8 cellular contexts compared by ENCODE assay signal in the genomic region with DNA sequence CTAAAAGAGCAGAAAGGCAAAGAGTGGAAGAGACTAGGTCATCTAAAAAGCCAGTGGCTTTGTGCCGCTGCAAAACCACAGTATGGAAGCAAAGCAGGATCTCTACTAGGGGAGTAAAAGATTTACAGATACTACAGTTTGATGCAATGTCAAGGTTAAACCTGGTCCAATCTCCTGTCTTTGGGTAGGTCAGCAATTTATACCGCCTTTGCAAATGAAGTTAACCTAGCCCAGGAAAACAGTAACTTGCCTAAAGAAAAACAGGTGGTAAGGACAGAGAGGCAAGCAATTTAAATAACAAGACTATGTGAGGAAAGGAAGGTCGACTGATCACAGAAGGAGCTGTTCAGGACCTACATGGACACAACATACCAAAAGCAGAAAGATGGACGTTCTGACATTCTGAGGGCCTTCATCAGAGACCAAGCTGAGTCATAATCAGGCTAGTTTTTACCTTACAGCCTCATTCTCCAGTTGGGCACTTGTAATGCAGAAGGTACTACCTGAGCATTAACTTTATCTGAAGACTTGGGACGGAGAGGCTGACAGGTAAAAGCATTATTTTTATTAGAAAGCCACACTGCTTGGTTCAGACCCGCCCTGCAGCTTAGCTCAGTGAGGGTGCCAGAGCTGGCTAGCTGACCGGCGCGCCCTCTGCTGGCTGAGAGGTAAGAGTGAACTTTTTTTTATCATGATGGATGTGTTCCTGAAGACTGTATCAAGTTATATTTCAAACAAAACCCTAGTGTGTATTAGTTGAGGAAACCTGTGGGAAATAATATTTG. TPM values are rescaled to one million over a fixed set of nuclear protein-coding genes. Genes with fewer than 3 reads are reported as not detected.
DNase-seq lines count a peak whose midpoint lies in the region; ATAC-seq, FAIRE-seq and TF ChIP-seq lines count a peak whose summit lies in the region.

No MANE protein-coding gene starts in this region.

- no peaks in the 10 kb centered on the region for H3K9me1 ChIP-seq in keratinocyte (ENCODE audit: control insufficient read depth, extremely low read depth, insufficient read depth, low read length)

- ATAC-seq in A549 (peak; percentile 84 to 92), GM18508 (IDR thresholded peaks at IDR 0.05; ENCODE audit: insufficient read depth, unreplicated experiment) (peak; percentile 75), HG03095 (IDR thresholded peaks at IDR 0.05; ENCODE audit: unreplicated experiment) (peak; percentile 78)
- ATAC-seq in activated CD4-positive, CD25-positive, alpha-beta regulatory T cell treated with anti-CD3 and anti-CD28 coated beads, Interleukin-2, amount 50 U/mL, for 24 hours, result peak; percentile 84 to 87

- H3K27ac ChIP-seq in A549 (peak overlapping the region; percentile 19 to 26; a peak in 2 of 6 replicates), keratinocyte (ENCODE audit: control insufficient read depth, insufficient read depth, low read length) (no peak overlapping the region)

- H3K9me3 ChIP-seq in A549 (no peaks in the 10 kb centered on the region), keratinocyte (ENCODE audit: control insufficient read depth, low read depth, low read length) (no peaks in the 10 kb centered on the region)

- POLR2A ChIA-PET in A549 (lab: Yijun Ruan, JAX), result interaction anchor here (0.8 to 1.0 kb wide), 2 partner anchors 104 to 476 kb away, joined by 4 to 6 read pairs; partner anchors contain the start of gene SRSF7

- H3K27me3 ChIP-seq in keratinocyte (ENCODE audit: control insufficient read depth, extremely low read depth, insufficient read depth, low read length), result no peaks in the 10 kb centered on the region

- H3K4me2 ChIP-seq in A549, result peak overlapping the region; percentile 41
- peak overlapping the region; percentile 51 for H3K4me2 ChIP-seq in keratinocyte (ENCODE audit: control insufficient read depth, extremely low read depth, insufficient read depth, low read depth, low read length)

- peak; percentile 85 to 88 for TF ChIP-seq RAD21 in A549 (conservative IDR thresholded peaks at IDR 0.05 in 1 of 2, IDR thresholded peaks at IDR 0.05 in 1 of 2)

- H3K9ac ChIP-seq in keratinocyte (ENCODE audit: control insufficient read depth, extremely low read depth, insufficient read depth, low read length), result no peak overlapping the region

- DNase-seq in A549 (ENCODE audit: low read depth in 1 of 2, low spot score in 1 of 2) (peak; percentile 76 to 79), NCI-H2196 (lab: John Stamatoyannopoulos, UW; ENCODE audit: unreplicated experiment) (peak; percentile 66), keratinocyte (ENCODE audit: low read depth, low spot score) (no peak)
- DNase-seq in central memory CD4-positive, alpha-beta T cell, result peak; percentile 74
- DNase-seq in stimulated activated CD4-positive, alpha-beta T cell treated with anti-CD3 and anti-CD28 coated beads, Interleukin-1b, Interleukin-23, amount 100 ng/mL, for 24 hours (ENCODE audit: low read depth in 4 of 4, low spot score in 1 of 4), result peak; percentile 61 to 71 (median 68)

- H3K36me3 ChIP-seq in keratinocyte (ENCODE audit: control insufficient read depth in 2 of 2, extremely low read depth in 1 of 2, insufficient read depth in 2 of 2, low read length in 2 of 2), result no peaks in the 10 kb centered on the region

- dilution Hi-C loops in keratinocyte (cut with MboI; ENCODE audit: extremely low pct_ligation_motif_present, low sequenced_read_pairs), result no loop called here

- no peak overlapping the region for H2AFZ ChIP-seq in keratinocyte (ENCODE audit: control insufficient read depth, low read length)

- H3K4me3 ChIP-seq in A549 (no peak overlapping the region), keratinocyte (ENCODE audit: control insufficient read depth in 2 of 3, extremely low read depth in 1 of 3, insufficient read depth in 2 of 3, low read depth in 1 of 3, low read length in 3 of 3) (no peak overlapping the region)

- TF ChIP-seq CTCF in A549 (IDR thresholded peaks at IDR 0.05), result peak; percentile 97
- peak; percentile 78 to 88 (median 78) for TF ChIP-seq CTCF in keratinocyte (optimal IDR thresholded peaks at IDR 0.05 in 1 of 3, IDR thresholded peaks at IDR 0.05 in 1 of 3, conservative IDR thresholded peaks at IDR 0.05 in 1 of 3; ENCODE audit: extremely low read depth in 1 of 3, insufficient read depth in 2 of 3, low read length in 3 of 3)

- H3K4me1 ChIP-seq in A549 (no peaks in the 10 kb centered on the region), keratinocyte (ENCODE audit: control insufficient read depth, extremely low read depth, insufficient read depth, low read length) (no peaks in the 10 kb centered on the region)

- no peak for TF ChIP-seq POLR2A in A549 (IDR thresholded peaks at IDR 0.05; ENCODE audit: low read length)

- H3K79me2 ChIP-seq in keratinocyte (ENCODE audit: control insufficient read depth, insufficient read depth, low read length), result no peaks in the 10 kb centered on the region

- no peaks in the 10 kb centered on the region for H4K20me1 ChIP-seq in keratinocyte (ENCODE audit: control insufficient read depth, extremely low read depth, insufficient read depth, low read length)

- CTCF ChIA-PET in A549 (lab: Yijun Ruan, JAX), result interaction anchor here (0.6 to 4.6 kb wide), 41 partner anchors 8 to 347 kb away, joined by 3 to 139 read pairs (median 4); partner anchors contain the start of gene SOS1

- FAIRE-seq in A549 (lab: Jason Lieb, UNC) (peak; percentile 46), keratinocyte (lab: Jason Lieb, UNC) (peak; percentile 67)

- WGBS in A549 (ENCODE audit: missing lambda C conversion rate), result 17% methylated on average over 9 of the region's 9 CpGs

- no peak for TF ChIP-seq EP300 in A549 (IDR thresholded peaks at IDR 0.05)

TF ChIP-seq in A549, 52 proteins besides CTCF, POLR2A, EP300 and RAD21:
- TF ChIP-seq CEBPB (IDR thresholded peaks at IDR 0.05) (no peak), ZC3H11A (IDR thresholded peaks at IDR 0.05) (no peak), FOSL2 (IDR thresholded peaks at IDR 0.05) (no peak), FOSL2 (CRISPR knock-in tag; IDR thresholded peaks at IDR 0.05) (peak; percentile 36; the same call in 1 of the 2 replicates), USF2 (IDR thresholded peaks at IDR 0.05) (no peak), SMC3 (IDR thresholded peaks at IDR 0.05) (peak; percentile 96), HOXB5 (CRISPR knock-in tag; IDR thresholded peaks at IDR 0.05) (no peak)
- TF ChIP-seq, protein P1, sequence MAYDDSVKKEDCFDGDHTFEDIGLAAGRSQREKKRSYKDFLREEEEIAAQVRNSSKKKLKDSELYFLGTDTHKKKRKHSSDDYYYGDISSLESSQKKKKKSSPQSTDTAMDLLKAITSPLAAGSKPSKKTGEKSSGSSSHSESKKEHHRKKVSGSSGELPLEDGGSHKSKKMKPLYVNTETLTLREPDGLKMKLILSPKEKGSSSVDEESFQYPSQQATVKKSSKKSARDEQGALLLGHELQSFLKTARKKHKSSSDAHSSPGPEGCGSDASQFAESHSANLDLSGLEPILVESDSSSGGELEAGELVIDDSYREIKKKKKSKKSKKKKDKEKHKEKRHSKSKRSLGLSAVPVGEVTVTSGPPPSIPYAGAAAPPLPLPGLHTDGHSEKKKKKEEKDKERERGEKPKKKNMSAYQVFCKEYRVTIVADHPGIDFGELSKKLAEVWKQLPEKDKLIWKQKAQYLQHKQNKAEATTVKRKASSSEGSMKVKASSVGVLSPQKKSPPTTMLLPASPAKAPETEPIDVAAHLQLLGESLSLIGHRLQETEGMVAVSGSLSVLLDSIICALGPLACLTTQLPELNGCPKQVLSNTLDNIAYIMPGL (CRISPR knock-in tag; IDR thresholded peaks at IDR 0.05; ENCODE audit: borderline replicate concordance), result no peak

RNA-seq across cellular contexts. Expression of gene CDKL4, which starts 15.9 kb away (rescaled TPM):
- 0.06 TPM in 1 of 2 replicates, not detected in the other for polyA plus RNA-seq in A549 (2011; rRNA removed)
- polyA plus RNA-seq in A549 (2012; cell fraction: cytosol; rRNA removed), result not detected in 2 replicates
- not detected in 2 replicates for polyA plus RNA-seq in A549 (2012; cell fraction: nucleus; rRNA removed)
- not detected in 3 replicates for polyA plus RNA-seq in A549 (2017; fragmentation: RNase III; extraction: RNeasy Plus Mini Kit Qiagen cat#74134 plus additional on column Dnase treatment)
- 0.91 TPM in 1 of 2 replicates, not detected in the other for polyA minus RNA-seq in A549 (2011; rRNA and poly(A)+ RNA removed)
- not detected in 3 replicates for polyA plus RNA-seq in keratinocyte
- 1.1 TPM for polyA plus RNA-seq in keratinocyte (2011; ENCODE audit: low read depth)
- not detected in 2 replicates for polyA plus RNA-seq in keratinocyte (2011; cell fraction: cytosol; rRNA removed)
- polyA plus RNA-seq in keratinocyte (2011; cell fraction: nucleus; rRNA removed), result 0.10 and 0.40 TPM in 2 replicates
- 0.62 TPM in 1 of 2 replicates, not detected in the other for polyA plus RNA-seq in keratinocyte (2012; ENCODE audit: low replicate concordance)
- not detected in 3 replicates for polyA minus RNA-seq in keratinocyte
- polyA minus RNA-seq in keratinocyte (2011; cell fraction: cytosol; rRNA and poly(A)+ RNA removed), result not detected
- polyA minus RNA-seq in keratinocyte (2011; cell fraction: nucleus; rRNA and poly(A)+ RNA removed), result 0.93 TPM in 1 of 2 replicates, not detected in the other
